In the genomic region with DNA sequence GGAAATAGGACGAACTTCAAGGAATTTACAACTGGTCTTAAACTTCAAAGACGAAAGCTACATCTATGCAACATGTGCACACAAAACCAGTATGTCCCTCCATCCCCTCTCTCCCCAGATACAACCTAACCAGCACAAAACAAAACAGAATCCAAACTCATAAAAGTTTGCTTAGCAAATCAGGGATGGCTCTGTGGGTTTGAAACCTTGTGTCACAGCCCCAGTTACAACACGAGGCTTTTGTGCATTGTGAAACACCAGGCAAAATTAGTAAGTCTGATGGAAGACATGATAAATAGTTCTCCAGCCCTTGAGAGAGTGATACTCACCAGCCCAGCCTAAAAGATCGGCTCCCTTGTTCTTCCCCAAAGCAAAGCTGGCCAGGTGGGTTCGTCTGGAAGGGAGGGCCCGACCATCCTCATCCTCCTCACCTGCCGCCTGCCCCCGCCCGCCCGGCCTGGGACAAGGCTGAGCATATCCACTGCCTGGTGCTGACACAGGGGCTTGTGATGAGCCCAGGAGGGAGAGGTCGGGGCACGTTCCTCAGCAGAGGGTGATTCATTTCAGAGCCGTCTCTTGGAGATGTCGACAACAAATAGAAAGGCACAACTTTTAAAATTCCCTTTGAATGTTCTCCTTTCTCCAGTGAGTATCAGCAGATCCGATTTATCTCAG, we compare ENCODE assay signal across 13 cellular contexts.
DNase-seq lines count a peak whose midpoint lies in the region; ATAC-seq and TF ChIP-seq lines count a peak whose summit lies in the region.
"Had no signal": no experiment of that assay in that cellular context is flagged by ENCODE, and none has a peak within 500 bp of the region (broad histone marks: within the 10 kb centered on the region; RNA-seq: fewer than 3 reads in every experiment).

No MANE protein-coding gene starts in this region.

- H2BK5ac ChIP-seq in IMR-90 (ENCODE audit: low read depth, low read length, poor library complexity, severe bottlenecking): no peak overlapping the region

- H3K27ac ChIP-seq in IMR-90 (ENCODE audit: insufficient read depth, low read length) (no peak overlapping the region), body of pancreas (no peak overlapping the region), hepatocyte (peak overlapping the region; percentile 72), vagina (peak overlapping the region; percentile 87)
- no peak overlapping the region for H3K27ac ChIP-seq in CD4-positive, alpha-beta memory T cell (ENCODE audit: low read depth, low read length)
- H3K27ac ChIP-seq: heart right ventricle had no signal

- ATAC-seq in IMR-90 (ENCODE audit: low read depth) (no peak), body of pancreas (peak; percentile 21), GM18868 (IDR thresholded peaks at IDR 0.05; ENCODE audit: unreplicated experiment) (no peak)
- ATAC-seq: heart right ventricle had no signal

- H3K4ac ChIP-seq in IMR-90 (ENCODE audit: low read depth, low read length): no peak overlapping the region

- in situ Hi-C loops in IMR-90 (cut with MboI; ENCODE audit: low sequenced_read_pairs): no loop called here

- CTCF ChIA-PET in IMR-90 (lab: Yijun Ruan, JAX): interaction anchor here (0.6 kb wide), 1 partner anchor 300 kb away, joined by 3 read pairs; no protein-coding TSS in a partner anchor
- CTCF ChIA-PET in CD4-positive, alpha-beta memory T cell (lab: Charles Lee; ENCODE audit: partially characterized antibody): no interaction called here

- H2BK15ac ChIP-seq in IMR-90 (ENCODE audit: low read depth, low read length): no peak overlapping the region

- no peaks in the 10 kb centered on the region for H3K79me2 ChIP-seq in hepatocyte

- H3K9me1 ChIP-seq in IMR-90 (ENCODE audit: insufficient read depth, low read length): no peaks in the 10 kb centered on the region

- no peak for TF ChIP-seq RAD21 in IMR-90 (IDR thresholded peaks at IDR 0.05; ENCODE audit: low read length)

- H3K9ac ChIP-seq in IMR-90 (ENCODE audit: low read depth, low read length): no peak overlapping the region

- no peak overlapping the region for H2BK20ac ChIP-seq in IMR-90 (ENCODE audit: low read depth, low read length)

- H2AFZ ChIP-seq in IMR-90 (replicated peaks; ENCODE audit: low read length, poor library complexity) (no peak overlapping the region), hepatocyte (no peak overlapping the region)

- H3K79me1 ChIP-seq in IMR-90 (ENCODE audit: low read depth in 1 of 2, low read length in 2 of 2): no peaks in the 10 kb centered on the region

- no peak overlapping the region for H3K56ac ChIP-seq in IMR-90 (ENCODE audit: extremely low read depth, insufficient read depth, low read length)

- H4K91ac ChIP-seq in IMR-90 (ENCODE audit: insufficient read depth, low read depth, low read length): no peak overlapping the region

- no peak for TF ChIP-seq CTCF in IMR-90 (conservative IDR thresholded peaks at IDR 0.05; ENCODE audit: low read depth, low read length)
- no peak for TF ChIP-seq CTCF in body of pancreas (IDR thresholded peaks at IDR 0.05)
- no peak for TF ChIP-seq CTCF in hepatocyte (IDR thresholded peaks at IDR 0.05; ENCODE audit: poor library complexity)
- TF ChIP-seq CTCF in vagina (IDR thresholded peaks at IDR 0.05): no peak

- no peak overlapping the region for H2BK120ac ChIP-seq in IMR-90 (ENCODE audit: low read depth, low read length)

- H3K9me2 ChIP-seq in hepatocyte (replicated peaks; ENCODE audit: insufficient read depth): no peaks in the 10 kb centered on the region

- 44% methylated on average over 7 of the region's 15 CpGs; no CpG with 5 or more reads in 1 of the 2 experiments for WGBS in IMR-90 (ENCODE audit: extremely low coverage in 2 of 2, insufficient read length in 1 of 2), 2 experiments
- WGBS in body of pancreas, 2 donors: 34 to 35% methylated on average over 15 of the region's 15 CpGs
- 37% methylated on average over 13 of the region's 15 CpGs for WGBS in hepatocyte (ENCODE audit: low lambda C conversion rate, missing lambda C conversion rate)

- no peak overlapping the region for H2AK5ac ChIP-seq in IMR-90 (ENCODE audit: low read depth, low read length)

- no peak overlapping the region for H3K23ac ChIP-seq in IMR-90 (ENCODE audit: low read depth, low read length)

- H3K4me3 ChIP-seq in IMR-90 (ENCODE audit: insufficient read depth, low read depth, low read length): no peak overlapping the region
- H3K4me3 ChIP-seq in body of pancreas: no peak overlapping the region
- no peak overlapping the region for H3K4me3 ChIP-seq in hepatocyte
- H3K4me3 ChIP-seq in vagina: peak overlapping the region; percentile 30
- no peak overlapping the region for H3K4me3 ChIP-seq in CD4-positive, alpha-beta memory T cell (ENCODE audit: low read length in 2 of 2)
- H3K4me3 ChIP-seq: heart right ventricle had no signal

- no peak overlapping the region for H4K8ac ChIP-seq in IMR-90 (ENCODE audit: low read depth in 2 of 2, low read length in 2 of 2)

- H3K27me3 Mint-ChIP-seq in CD4-positive, alpha-beta memory T cell: peaks cover 4 to 15% of the 10 kb centered on the region in 2 donors

- H3K18ac ChIP-seq in IMR-90 (ENCODE audit: low read depth, low read length): no peak overlapping the region

- no peak overlapping the region for H3K14ac ChIP-seq in IMR-90 (replicated peaks; ENCODE audit: low read depth, low read length)

- dilution Hi-C loops in IMR-90 (cut with HindIII; ENCODE audit: low sequenced_read_pairs, unreplicated experiment): no loop called here

- H3K4me1 ChIP-seq in IMR-90 (ENCODE audit: control insufficient read depth, insufficient read depth, low read length) (no peaks in the 10 kb centered on the region), body of pancreas (no peaks in the 10 kb centered on the region), hepatocyte (ENCODE audit: insufficient read depth) (peaks cover 20% of the 10 kb centered on the region), vagina (peaks cover 37% of the 10 kb centered on the region)
- H3K4me1 ChIP-seq in CD4-positive, alpha-beta memory T cell (ENCODE audit: insufficient read depth, low read length): no peaks in the 10 kb centered on the region
- H3K4me1 ChIP-seq: heart right ventricle had no signal

- no peak overlapping the region for H3K27ac Mint-ChIP-seq in CD4-positive, alpha-beta memory T cell

- TF ChIP-seq POLR2A in IMR-90 (IDR thresholded peaks at IDR 0.05; ENCODE audit: low read depth, low read length) (no peak), body of pancreas (IDR thresholded peaks at IDR 0.05) (no peak), vagina (IDR thresholded peaks at IDR 0.05) (no peak)

- H3K27me3 ChIP-seq in IMR-90 (ENCODE audit: control insufficient read depth, insufficient read depth, low read length) (peaks cover 11% of the 10 kb centered on the region), body of pancreas (no peaks in the 10 kb centered on the region), hepatocyte (peaks cover 20% of the 10 kb centered on the region), vagina (no peaks in the 10 kb centered on the region)
- H3K27me3 ChIP-seq in CD4-positive, alpha-beta memory T cell (ENCODE audit: insufficient read depth, low read length): no peaks in the 10 kb centered on the region

- H3K36me3 ChIP-seq in IMR-90 (ENCODE audit: control insufficient read depth, insufficient read depth, low read length): no peaks in the 10 kb centered on the region
- H3K36me3 ChIP-seq in body of pancreas (replicated peaks in 1 of 2; ENCODE audit: insufficient read depth in 1 of 2, low read depth in 2 of 2): no peaks in the 10 kb centered on the region
- no peaks in the 10 kb centered on the region for H3K36me3 ChIP-seq in hepatocyte (replicated peaks; ENCODE audit: insufficient read depth, low read depth)
- no peaks in the 10 kb centered on the region for H3K36me3 ChIP-seq in vagina
- no peaks in the 10 kb centered on the region for H3K36me3 ChIP-seq in CD4-positive, alpha-beta memory T cell (ENCODE audit: insufficient read depth, low read length)
- H3K36me3 ChIP-seq: heart right ventricle had no signal

- H3K9me3 ChIP-seq in IMR-90 (ENCODE audit: control insufficient read depth, insufficient read depth, low read length): no peaks in the 10 kb centered on the region
- H3K9me3 ChIP-seq in body of pancreas: no peaks in the 10 kb centered on the region
- H3K9me3 ChIP-seq in hepatocyte (ENCODE audit: low read depth): no peaks in the 10 kb centered on the region
- H3K9me3 ChIP-seq in vagina: no peaks in the 10 kb centered on the region
- no peaks in the 10 kb centered on the region for H3K9me3 ChIP-seq in CD4-positive, alpha-beta memory T cell (ENCODE audit: control insufficient read depth in 1 of 2, low read length in 2 of 2)
- H3K9me3 ChIP-seq: heart right ventricle had no signal

- no peak overlapping the region for H4K5ac ChIP-seq in IMR-90 (ENCODE audit: low read depth, low read length)

- H3K9me3 Mint-ChIP-seq in CD4-positive, alpha-beta memory T cell: peaks cover 0 to 14% (median 4%) of the 10 kb centered on the region in 8 donors

- peaks cover 0 to 1% (median 0%) of the 10 kb centered on the region in 4 donors for H3K4me1 Mint-ChIP-seq in CD4-positive, alpha-beta memory T cell

- no peak overlapping the region for H3K4me3 Mint-ChIP-seq in CD4-positive, alpha-beta memory T cell

- H2AK9ac ChIP-seq in IMR-90 (replicated peaks; ENCODE audit: low read depth, low read length, poor library complexity): no peak overlapping the region

- POLR2A ChIA-PET in IMR-90 (lab: Charles Lee; ENCODE audit: unreplicated experiment): no interaction called here
- POLR2A ChIA-PET in CD4-positive, alpha-beta memory T cell (lab: Charles Lee; ENCODE audit: partially characterized antibody): no interaction called here

- peak overlapping the region; percentile 34; the same call in 1 of the 2 replicates for H3K4me2 ChIP-seq in IMR-90 (ENCODE audit: low read depth, low read length)
- peak overlapping the region; percentile 63 for H3K4me2 ChIP-seq in hepatocyte

- H4K20me1 ChIP-seq in IMR-90 (ENCODE audit: insufficient read depth, low read length): no peaks in the 10 kb centered on the region
- H4K20me1 ChIP-seq in hepatocyte (ENCODE audit: insufficient read depth, poor library complexity, severe bottlenecking): no peaks in the 10 kb centered on the region

- H3K36me3 Mint-ChIP-seq in CD4-positive, alpha-beta memory T cell: no peaks in the 10 kb centered on the region

- DNase-seq in IMR-90 (no peak), body of pancreas (no peak), hepatocyte (ENCODE audit: low spot score) (peak; percentile 52), vagina (ENCODE audit: extremely low spot score in 2 of 2) (peak in 1 of 2 donors; percentile 95)
- no peak for DNase-seq in activated T-cell treated with anti-CD3 and anti-CD28 coated beads, Interleukin-2, amount 50 U/mL, for 48 hours
- no peak for DNase-seq in CD4-positive, alpha-beta memory T cell
- DNase-seq: activated CD4-positive, CD25-positive, alpha-beta regulatory T cell; cerebellar nuclear complex; DND-41; heart right ventricle; NCI-H2171; retina had no signal

- BruUV-seq in IMR-90 (replicated peaks; lab: Mats Ljungman, UMichigan): no TSS peak

- intact Hi-C loops in IMR-90 (cut with micrococcal nuclease): no loop called here
- intact Hi-C loops in body of pancreas (cut with DNase I): no loop called here
- intact Hi-C loops in vagina (cut with DNase I): no loop called here
- intact Hi-C loops in CD4-positive, alpha-beta memory T cell (cut with micrococcal nuclease): no loop called here

TF ChIP-seq in IMR-90, 13 proteins besides CTCF, POLR2A, EP300 and RAD21 (continues in another document):
- no peak for TF ChIP-seq BHLHE40 (IDR thresholded peaks at IDR 0.05; ENCODE audit: low read depth, low read length)

Comparison
In these comparisons a context has a peak if more than half of its experiments do, and no peak if none do; other contexts are left out.
1. H3K27ac ChIP-seq: peak in hepatocyte (single experiment) and vagina (single experiment); none in IMR-90 (single experiment), body of pancreas (0 of 4) and CD4-positive, alpha-beta memory T cell (single experiment).
2. H3K4me3 ChIP-seq: peak in vagina (2 of 2); none in IMR-90 (single experiment), body of pancreas (0 of 2), hepatocyte (single experiment) and CD4-positive, alpha-beta memory T cell (0 of 2).